Comparison of ENCODE assay signal across 1 cellular context in the genomic region with DNA sequence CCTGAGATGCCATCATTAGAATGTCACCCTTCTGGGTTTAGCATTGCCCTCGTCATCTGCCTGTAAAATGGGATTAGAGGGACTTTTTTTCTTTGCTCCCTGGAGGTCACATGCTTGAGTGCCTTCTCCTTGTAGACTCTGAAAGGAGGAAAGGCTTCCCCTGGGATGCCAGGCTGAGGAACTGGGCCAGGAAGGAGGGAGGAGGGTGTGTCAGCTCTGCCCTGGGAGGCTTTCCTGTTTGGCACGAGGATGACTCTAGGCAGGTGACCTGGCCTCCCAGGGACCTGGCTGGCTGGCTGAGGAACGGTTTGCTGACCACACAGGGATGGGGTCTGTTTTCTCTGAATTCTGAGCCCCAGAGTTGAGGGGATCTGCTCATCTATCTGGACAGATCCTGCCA.
TF ChIP-seq lines count a peak whose summit lies in the region.

No MANE protein-coding gene starts in this region.

TF ChIP-seq in Ishikawa, 13 proteins besides CTCF, POLR2A, EP300 and RAD21 (continued from another document):
- TF ChIP-seq, protein P1, sequence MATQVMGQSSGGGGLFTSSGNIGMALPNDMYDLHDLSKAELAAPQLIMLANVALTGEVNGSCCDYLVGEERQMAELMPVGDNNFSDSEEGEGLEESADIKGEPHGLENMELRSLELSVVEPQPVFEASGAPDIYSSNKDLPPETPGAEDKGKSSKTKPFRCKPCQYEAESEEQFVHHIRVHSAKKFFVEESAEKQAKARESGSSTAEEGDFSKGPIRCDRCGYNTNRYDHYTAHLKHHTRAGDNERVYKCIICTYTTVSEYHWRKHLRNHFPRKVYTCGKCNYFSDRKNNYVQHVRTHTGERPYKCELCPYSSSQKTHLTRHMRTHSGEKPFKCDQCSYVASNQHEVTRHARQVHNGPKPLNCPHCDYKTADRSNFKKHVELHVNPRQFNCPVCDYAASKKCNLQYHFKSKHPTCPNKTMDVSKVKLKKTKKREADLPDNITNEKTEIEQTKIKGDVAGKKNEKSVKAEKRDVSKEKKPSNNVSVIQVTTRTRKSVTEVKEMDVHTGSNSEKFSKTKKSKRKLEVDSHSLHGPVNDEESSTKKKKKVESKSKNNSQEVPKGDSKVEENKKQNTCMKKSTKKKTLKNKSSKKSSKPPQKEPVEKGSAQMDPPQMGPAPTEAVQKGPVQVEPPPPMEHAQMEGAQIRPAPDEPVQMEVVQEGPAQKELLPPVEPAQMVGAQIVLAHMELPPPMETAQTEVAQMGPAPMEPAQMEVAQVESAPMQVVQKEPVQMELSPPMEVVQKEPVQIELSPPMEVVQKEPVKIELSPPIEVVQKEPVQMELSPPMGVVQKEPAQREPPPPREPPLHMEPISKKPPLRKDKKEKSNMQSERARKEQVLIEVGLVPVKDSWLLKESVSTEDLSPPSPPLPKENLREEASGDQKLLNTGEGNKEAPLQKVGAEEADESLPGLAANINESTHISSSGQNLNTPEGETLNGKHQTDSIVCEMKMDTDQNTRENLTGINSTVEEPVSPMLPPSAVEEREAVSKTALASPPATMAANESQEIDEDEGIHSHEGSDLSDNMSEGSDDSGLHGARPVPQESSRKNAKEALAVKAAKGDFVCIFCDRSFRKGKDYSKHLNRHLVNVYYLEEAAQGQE (IDR thresholded peaks at IDR 0.05; ENCODE audit: low read depth), result no peak
- TF ChIP-seq ZBTB7A (IDR thresholded peaks at IDR 0.05; ENCODE audit: low read depth) (no peak), EGR1 (IDR thresholded peaks at IDR 0.05) (no peak), TAF1 (IDR thresholded peaks at IDR 0.05; ENCODE audit: low read depth) (no peak), TEAD4 (IDR thresholded peaks at IDR 0.05) (no peak; the same call in 1 of the 2 replicates), YY1 (IDR thresholded peaks at IDR 0.05; ENCODE audit: low read depth) (no peak)
